In the genomic region with DNA sequence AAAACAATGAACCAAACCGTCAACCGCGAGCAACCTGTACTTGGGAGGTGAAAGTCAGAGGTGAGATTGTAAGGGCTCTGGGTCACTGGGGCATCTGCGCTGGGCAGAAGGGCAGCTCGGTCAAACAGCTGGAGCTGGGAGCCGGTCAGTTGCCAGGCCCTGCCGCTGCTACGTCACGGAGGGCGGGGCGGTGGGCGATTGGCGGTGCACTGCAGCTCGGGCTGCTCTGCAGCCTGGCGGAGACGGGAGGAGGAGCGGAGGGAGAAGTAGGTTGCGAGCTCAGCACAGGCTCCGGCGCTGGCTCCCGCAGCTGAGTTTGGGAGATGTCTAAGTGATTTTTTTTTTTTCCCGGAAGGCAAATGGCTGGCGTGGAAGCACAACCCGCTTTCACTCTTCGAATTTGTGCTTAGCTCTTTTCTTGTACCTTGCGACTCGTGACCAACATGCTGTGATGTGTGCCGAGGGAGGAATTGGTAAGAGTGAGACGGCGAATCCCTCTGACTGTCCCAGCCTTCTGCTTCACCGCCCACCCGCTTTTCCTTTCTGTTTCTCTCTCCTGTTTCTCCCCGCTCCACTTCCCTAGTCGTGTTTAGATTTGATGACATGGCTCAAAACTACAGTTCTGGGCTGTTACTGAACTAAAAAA, we compare ENCODE assay signal across 1 cellular context.
TF ChIP-seq lines count a peak whose summit lies in the region.

A gene (plus strand): TSS at position 229 of the 646 bp plus-strand sequence. CDS start 27,266 bp downstream, outside the sequence.

TF ChIP-seq in HepG2, 621 proteins besides CTCF, POLR2A, EP300 and RAD21 (continued from another document and continues in another):
- TF ChIP-seq, protein P1, sequence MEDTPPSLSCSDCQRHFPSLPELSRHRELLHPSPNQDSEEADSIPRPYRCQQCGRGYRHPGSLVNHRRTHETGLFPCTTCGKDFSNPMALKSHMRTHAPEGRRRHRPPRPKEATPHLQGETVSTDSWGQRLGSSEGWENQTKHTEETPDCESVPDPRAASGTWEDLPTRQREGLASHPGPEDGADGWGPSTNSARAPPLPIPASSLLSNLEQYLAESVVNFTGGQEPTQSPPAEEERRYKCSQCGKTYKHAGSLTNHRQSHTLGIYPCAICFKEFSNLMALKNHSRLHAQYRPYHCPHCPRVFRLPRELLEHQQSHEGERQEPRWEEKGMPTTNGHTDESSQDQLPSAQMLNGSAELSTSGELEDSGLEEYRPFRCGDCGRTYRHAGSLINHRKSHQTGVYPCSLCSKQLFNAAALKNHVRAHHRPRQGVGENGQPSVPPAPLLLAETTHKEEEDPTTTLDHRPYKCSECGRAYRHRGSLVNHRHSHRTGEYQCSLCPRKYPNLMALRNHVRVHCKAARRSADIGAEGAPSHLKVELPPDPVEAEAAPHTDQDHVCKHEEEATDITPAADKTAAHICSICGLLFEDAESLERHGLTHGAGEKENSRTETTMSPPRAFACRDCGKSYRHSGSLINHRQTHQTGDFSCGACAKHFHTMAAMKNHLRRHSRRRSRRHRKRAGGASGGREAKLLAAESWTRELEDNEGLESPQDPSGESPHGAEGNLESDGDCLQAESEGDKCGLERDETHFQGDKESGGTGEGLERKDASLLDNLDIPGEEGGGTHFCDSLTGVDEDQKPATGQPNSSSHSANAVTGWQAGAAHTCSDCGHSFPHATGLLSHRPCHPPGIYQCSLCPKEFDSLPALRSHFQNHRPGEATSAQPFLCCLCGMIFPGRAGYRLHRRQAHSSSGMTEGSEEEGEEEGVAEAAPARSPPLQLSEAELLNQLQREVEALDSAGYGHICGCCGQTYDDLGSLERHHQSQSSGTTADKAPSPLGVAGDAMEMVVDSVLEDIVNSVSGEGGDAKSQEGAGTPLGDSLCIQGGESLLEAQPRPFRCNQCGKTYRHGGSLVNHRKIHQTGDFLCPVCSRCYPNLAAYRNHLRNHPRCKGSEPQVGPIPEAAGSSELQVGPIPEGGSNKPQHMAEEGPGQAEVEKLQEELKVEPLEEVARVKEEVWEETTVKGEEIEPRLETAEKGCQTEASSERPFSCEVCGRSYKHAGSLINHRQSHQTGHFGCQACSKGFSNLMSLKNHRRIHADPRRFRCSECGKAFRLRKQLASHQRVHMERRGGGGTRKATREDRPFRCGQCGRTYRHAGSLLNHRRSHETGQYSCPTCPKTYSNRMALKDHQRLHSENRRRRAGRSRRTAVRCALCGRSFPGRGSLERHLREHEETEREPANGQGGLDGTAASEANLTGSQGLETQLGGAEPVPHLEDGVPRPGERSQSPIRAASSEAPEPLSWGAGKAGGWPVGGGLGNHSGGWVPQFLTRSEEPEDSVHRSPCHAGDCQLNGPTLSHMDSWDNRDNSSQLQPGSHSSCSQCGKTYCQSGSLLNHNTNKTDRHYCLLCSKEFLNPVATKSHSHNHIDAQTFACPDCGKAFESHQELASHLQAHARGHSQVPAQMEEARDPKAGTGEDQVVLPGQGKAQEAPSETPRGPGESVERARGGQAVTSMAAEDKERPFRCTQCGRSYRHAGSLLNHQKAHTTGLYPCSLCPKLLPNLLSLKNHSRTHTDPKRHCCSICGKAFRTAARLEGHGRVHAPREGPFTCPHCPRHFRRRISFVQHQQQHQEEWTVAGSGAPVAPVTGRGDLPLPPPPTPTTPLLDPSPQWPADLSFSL (CRISPR knock-in tag; IDR thresholded peaks at IDR 0.05) = no peak
- no peak for TF ChIP-seq NCOR1 (IDR thresholded peaks at IDR 0.05; ENCODE audit: borderline replicate concordance, low read length)
- TF ChIP-seq, protein P2, sequence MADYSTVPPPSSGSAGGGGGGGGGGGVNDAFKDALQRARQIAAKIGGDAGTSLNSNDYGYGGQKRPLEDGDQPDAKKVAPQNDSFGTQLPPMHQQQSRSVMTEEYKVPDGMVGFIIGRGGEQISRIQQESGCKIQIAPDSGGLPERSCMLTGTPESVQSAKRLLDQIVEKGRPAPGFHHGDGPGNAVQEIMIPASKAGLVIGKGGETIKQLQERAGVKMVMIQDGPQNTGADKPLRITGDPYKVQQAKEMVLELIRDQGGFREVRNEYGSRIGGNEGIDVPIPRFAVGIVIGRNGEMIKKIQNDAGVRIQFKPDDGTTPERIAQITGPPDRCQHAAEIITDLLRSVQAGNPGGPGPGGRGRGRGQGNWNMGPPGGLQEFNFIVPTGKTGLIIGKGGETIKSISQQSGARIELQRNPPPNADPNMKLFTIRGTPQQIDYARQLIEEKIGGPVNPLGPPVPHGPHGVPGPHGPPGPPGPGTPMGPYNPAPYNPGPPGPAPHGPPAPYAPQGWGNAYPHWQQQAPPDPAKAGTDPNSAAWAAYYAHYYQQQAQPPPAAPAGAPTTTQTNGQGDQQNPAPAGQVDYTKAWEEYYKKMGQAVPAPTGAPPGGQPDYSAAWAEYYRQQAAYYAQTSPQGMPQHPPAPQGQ (CRISPR knock-in tag; IDR thresholded peaks at IDR 0.05; ENCODE audit: borderline replicate concordance) = no peak
- no peak for TF ChIP-seq ZNF382 (CRISPR knock-in tag; IDR thresholded peaks at IDR 0.05; ENCODE audit: borderline replicate concordance)
- TF ChIP-seq, protein P3, sequence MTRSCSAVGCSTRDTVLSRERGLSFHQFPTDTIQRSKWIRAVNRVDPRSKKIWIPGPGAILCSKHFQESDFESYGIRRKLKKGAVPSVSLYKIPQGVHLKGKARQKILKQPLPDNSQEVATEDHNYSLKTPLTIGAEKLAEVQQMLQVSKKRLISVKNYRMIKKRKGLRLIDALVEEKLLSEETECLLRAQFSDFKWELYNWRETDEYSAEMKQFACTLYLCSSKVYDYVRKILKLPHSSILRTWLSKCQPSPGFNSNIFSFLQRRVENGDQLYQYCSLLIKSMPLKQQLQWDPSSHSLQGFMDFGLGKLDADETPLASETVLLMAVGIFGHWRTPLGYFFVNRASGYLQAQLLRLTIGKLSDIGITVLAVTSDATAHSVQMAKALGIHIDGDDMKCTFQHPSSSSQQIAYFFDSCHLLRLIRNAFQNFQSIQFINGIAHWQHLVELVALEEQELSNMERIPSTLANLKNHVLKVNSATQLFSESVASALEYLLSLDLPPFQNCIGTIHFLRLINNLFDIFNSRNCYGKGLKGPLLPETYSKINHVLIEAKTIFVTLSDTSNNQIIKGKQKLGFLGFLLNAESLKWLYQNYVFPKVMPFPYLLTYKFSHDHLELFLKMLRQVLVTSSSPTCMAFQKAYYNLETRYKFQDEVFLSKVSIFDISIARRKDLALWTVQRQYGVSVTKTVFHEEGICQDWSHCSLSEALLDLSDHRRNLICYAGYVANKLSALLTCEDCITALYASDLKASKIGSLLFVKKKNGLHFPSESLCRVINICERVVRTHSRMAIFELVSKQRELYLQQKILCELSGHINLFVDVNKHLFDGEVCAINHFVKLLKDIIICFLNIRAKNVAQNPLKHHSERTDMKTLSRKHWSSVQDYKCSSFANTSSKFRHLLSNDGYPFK (CRISPR knock-in tag; IDR thresholded peaks at IDR 0.05; ENCODE audit: borderline replicate concordance) = no peak
- TF ChIP-seq, protein P4, sequence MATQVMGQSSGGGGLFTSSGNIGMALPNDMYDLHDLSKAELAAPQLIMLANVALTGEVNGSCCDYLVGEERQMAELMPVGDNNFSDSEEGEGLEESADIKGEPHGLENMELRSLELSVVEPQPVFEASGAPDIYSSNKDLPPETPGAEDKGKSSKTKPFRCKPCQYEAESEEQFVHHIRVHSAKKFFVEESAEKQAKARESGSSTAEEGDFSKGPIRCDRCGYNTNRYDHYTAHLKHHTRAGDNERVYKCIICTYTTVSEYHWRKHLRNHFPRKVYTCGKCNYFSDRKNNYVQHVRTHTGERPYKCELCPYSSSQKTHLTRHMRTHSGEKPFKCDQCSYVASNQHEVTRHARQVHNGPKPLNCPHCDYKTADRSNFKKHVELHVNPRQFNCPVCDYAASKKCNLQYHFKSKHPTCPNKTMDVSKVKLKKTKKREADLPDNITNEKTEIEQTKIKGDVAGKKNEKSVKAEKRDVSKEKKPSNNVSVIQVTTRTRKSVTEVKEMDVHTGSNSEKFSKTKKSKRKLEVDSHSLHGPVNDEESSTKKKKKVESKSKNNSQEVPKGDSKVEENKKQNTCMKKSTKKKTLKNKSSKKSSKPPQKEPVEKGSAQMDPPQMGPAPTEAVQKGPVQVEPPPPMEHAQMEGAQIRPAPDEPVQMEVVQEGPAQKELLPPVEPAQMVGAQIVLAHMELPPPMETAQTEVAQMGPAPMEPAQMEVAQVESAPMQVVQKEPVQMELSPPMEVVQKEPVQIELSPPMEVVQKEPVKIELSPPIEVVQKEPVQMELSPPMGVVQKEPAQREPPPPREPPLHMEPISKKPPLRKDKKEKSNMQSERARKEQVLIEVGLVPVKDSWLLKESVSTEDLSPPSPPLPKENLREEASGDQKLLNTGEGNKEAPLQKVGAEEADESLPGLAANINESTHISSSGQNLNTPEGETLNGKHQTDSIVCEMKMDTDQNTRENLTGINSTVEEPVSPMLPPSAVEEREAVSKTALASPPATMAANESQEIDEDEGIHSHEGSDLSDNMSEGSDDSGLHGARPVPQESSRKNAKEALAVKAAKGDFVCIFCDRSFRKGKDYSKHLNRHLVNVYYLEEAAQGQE (IDR thresholded peaks at IDR 0.05; ENCODE audit: borderline replicate concordance in 1 of 2, low read depth in 1 of 2, low read length in 2 of 2) = no peak
- TF ChIP-seq KLF11 (CRISPR knock-in tag; IDR thresholded peaks at IDR 0.05) = no peak
- no peak for TF ChIP-seq TAF15 (IDR thresholded peaks at IDR 0.05; ENCODE audit: low read depth, low read length, poor library complexity, severe bottlenecking)
- no peak for TF ChIP-seq FOXK2 (IDR thresholded peaks at IDR 0.05)
- TF ChIP-seq HES4 (CRISPR knock-in tag; IDR thresholded peaks at IDR 0.05; ENCODE audit: borderline replicate concordance) = no peak
- no peak for TF ChIP-seq CAMTA2 (CRISPR knock-in tag; IDR thresholded peaks at IDR 0.05; ENCODE audit: borderline replicate concordance)
- TF ChIP-seq MYC (CRISPR knock-in tag; IDR thresholded peaks at IDR 0.05; ENCODE audit: borderline replicate concordance) = peak; percentile 20; the same call in 1 of the 2 replicates
- TF ChIP-seq RBM22 (optimal IDR thresholded peaks at IDR 0.05; ENCODE audit: low read length) = no peak
- TF ChIP-seq, protein P5, sequence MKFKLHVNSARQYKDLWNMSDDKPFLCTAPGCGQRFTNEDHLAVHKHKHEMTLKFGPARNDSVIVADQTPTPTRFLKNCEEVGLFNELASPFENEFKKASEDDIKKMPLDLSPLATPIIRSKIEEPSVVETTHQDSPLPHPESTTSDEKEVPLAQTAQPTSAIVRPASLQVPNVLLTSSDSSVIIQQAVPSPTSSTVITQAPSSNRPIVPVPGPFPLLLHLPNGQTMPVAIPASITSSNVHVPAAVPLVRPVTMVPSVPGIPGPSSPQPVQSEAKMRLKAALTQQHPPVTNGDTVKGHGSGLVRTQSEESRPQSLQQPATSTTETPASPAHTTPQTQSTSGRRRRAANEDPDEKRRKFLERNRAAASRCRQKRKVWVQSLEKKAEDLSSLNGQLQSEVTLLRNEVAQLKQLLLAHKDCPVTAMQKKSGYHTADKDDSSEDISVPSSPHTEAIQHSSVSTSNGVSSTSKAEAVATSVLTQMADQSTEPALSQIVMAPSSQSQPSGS (CRISPR knock-in tag; IDR thresholded peaks at IDR 0.05) = peak; percentile 46; the same call in 1 of the 2 replicates
- TF ChIP-seq, protein P6, sequence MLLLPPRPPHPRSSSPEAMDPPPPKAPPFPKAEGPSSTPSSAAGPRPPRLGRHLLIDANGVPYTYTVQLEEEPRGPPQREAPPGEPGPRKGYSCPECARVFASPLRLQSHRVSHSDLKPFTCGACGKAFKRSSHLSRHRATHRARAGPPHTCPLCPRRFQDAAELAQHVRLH (CRISPR knock-in tag; IDR thresholded peaks at IDR 0.05; ENCODE audit: borderline replicate concordance, low read depth) = peak; percentile 53; the same call in 1 of the 2 replicates
- no peak for TF ChIP-seq ZNF746 (CRISPR knock-in tag; IDR thresholded peaks at IDR 0.05)
- TF ChIP-seq MXD4 (CRISPR knock-in tag; IDR thresholded peaks at IDR 0.05) = no peak
- no peak for TF ChIP-seq ZNF850 (CRISPR knock-in tag; conservative IDR thresholded peaks at IDR 0.05)
- TF ChIP-seq ZEB1 (IDR thresholded peaks at IDR 0.05; ENCODE audit: insufficient replicate concordance, low read depth) = no peak
- TF ChIP-seq, protein P7, sequence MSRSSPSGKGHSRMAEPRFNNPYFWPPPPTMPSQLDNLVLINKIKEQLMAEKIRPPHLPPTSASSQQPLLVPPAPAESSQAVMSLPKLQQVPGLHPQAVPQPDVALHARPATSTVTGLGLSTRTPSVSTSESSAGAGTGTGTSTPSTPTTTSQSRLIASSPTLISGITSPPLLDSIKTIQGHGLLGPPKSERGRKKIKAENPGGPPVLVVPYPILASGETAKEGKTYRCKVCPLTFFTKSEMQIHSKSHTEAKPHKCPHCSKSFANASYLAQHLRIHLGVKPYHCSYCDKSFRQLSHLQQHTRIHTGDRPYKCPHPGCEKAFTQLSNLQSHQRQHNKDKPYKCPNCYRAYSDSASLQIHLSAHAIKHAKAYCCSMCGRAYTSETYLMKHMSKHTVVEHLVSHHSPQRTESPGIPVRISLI (CRISPR knock-in tag; IDR thresholded peaks at IDR 0.05; ENCODE audit: borderline replicate concordance) = peak; percentile 82
- TF ChIP-seq, protein P8, sequence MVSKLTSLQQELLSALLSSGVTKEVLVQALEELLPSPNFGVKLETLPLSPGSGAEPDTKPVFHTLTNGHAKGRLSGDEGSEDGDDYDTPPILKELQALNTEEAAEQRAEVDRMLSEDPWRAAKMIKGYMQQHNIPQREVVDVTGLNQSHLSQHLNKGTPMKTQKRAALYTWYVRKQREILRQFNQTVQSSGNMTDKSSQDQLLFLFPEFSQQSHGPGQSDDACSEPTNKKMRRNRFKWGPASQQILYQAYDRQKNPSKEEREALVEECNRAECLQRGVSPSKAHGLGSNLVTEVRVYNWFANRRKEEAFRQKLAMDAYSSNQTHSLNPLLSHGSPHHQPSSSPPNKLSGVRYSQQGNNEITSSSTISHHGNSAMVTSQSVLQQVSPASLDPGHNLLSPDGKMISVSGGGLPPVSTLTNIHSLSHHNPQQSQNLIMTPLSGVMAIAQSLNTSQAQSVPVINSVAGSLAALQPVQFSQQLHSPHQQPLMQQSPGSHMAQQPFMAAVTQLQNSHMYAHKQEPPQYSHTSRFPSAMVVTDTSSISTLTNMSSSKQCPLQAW (CRISPR knock-in tag; IDR thresholded peaks at IDR 0.05) = no peak
- no peak for TF ChIP-seq PAX8 (CRISPR knock-in tag; IDR thresholded peaks at IDR 0.05; ENCODE audit: borderline replicate concordance)
- TF ChIP-seq KLF15 (CRISPR knock-in tag; IDR thresholded peaks at IDR 0.05; ENCODE audit: borderline replicate concordance) = no peak
- TF ChIP-seq SALL2 (CRISPR knock-in tag; IDR thresholded peaks at IDR 0.05) = peak; percentile 54; the same call in 1 of the 2 replicates
- no peak for TF ChIP-seq ZNF460 (CRISPR knock-in tag; IDR thresholded peaks at IDR 0.05; ENCODE audit: borderline replicate concordance)
- no peak for TF ChIP-seq MYNN (CRISPR knock-in tag; IDR thresholded peaks at IDR 0.05; ENCODE audit: low read depth)
- TF ChIP-seq HNRNPH1 (optimal IDR thresholded peaks at IDR 0.05; ENCODE audit: low read depth, low read length) = no peak
- TF ChIP-seq, protein P9, sequence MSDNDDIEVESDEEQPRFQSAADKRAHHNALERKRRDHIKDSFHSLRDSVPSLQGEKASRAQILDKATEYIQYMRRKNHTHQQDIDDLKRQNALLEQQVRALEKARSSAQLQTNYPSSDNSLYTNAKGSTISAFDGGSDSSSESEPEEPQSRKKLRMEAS (IDR thresholded peaks at IDR 0.05) = peak; percentile 47
- 0 out of 2 replicates have a peak, but pooled peaks have one; percentile 28 for TF ChIP-seq ZNF724P (CRISPR knock-in tag; IDR thresholded peaks at IDR 0.05; ENCODE audit: borderline replicate concordance)
- TF ChIP-seq NRL (CRISPR knock-in tag; IDR thresholded peaks at IDR 0.05; ENCODE audit: borderline replicate concordance) = no peak
- no peak for TF ChIP-seq SRSF9 (IDR thresholded peaks at IDR 0.05; ENCODE audit: borderline replicate concordance, insufficient read depth, low read depth, low read length, poor library complexity, severe bottlenecking)
- no peak for TF ChIP-seq TBX3 (IDR thresholded peaks at IDR 0.05; ENCODE audit: borderline replicate concordance)
- TF ChIP-seq MXI1 (IDR thresholded peaks at IDR 0.05; ENCODE audit: borderline replicate concordance, low read depth, low read length) = no peak
- TF ChIP-seq SOX5 (CRISPR knock-in tag; IDR thresholded peaks at IDR 0.05; ENCODE audit: borderline replicate concordance) = no peak
- TF ChIP-seq JARID2 (CRISPR knock-in tag; IDR thresholded peaks at IDR 0.05; ENCODE audit: insufficient replicate concordance) = no peak
